ENCODE assay signal across 1 cellular context in the genomic region with DNA sequence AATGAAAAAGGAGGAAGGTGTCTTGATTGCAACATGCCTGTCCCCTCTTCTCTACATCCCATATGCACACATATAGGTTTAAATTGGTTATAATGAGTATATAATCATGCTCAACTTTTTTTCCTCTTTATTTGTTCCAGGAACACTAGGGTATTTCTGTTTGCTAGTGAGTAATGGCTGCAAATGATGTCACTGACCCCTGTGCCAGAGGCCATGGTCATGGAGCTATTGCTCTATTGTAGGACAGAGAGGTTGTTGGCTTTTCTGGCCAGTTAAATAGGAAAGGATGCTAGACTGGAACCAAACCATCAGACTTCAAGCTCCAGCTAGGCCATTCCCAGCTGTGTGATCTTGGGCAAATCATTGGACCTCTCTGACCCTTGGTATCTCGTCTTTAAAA.
TF ChIP-seq lines count a peak whose summit lies in the region.

No MANE protein-coding gene starts in this region.

TF ChIP-seq in HepG2, 621 proteins besides CTCF, POLR2A, EP300 and RAD21 (continued from another document):
- TF ChIP-seq SAP130 (CRISPR knock-in tag; IDR thresholded peaks at IDR 0.05; ENCODE audit: low read depth) (peak; percentile 59), GABPA (IDR thresholded peaks at IDR 0.05; ENCODE audit: low read depth, low read length) (no peak), GABPA (CRISPR knock-in tag; IDR thresholded peaks at IDR 0.05; ENCODE audit: low read depth) (0 out of 2 replicates have a peak, but pooled peaks have one; percentile 14), ZNF274 (CRISPR knock-in tag; IDR thresholded peaks at IDR 0.05) (no peak), RARA (CRISPR knock-in tag; IDR thresholded peaks at IDR 0.05) (peak; percentile 84), ZBTB7A (CRISPR knock-in tag; IDR thresholded peaks at IDR 0.05) (no peak), ATF7 (IDR thresholded peaks at IDR 0.05) (peak; percentile 32), ATF7 (CRISPR knock-in tag; IDR thresholded peaks at IDR 0.05) (no peak), ZFP62 (CRISPR knock-in tag; IDR thresholded peaks at IDR 0.05) (no peak), ZNF431 (CRISPR knock-in tag; IDR thresholded peaks at IDR 0.05; ENCODE audit: borderline replicate concordance, low read depth) (no peak), SOX6 (IDR thresholded peaks at IDR 0.05) (no peak), SOX6 (CRISPR knock-in tag; IDR thresholded peaks at IDR 0.05) (peak; percentile 72), ZNF724P (CRISPR knock-in tag; IDR thresholded peaks at IDR 0.05; ENCODE audit: borderline replicate concordance) (no peak), NCOA2 (CRISPR knock-in tag; IDR thresholded peaks at IDR 0.05) (peak; percentile 19; the same call in 1 of the 2 replicates), MIER2 (CRISPR knock-in tag; IDR thresholded peaks at IDR 0.05) (no peak), KAT8 (CRISPR knock-in tag; IDR thresholded peaks at IDR 0.05) (peak; percentile 53; the same call in 1 of the 2 replicates), BCL6 (CRISPR knock-in tag; IDR thresholded peaks at IDR 0.05) (peak; percentile 76), RCOR2 (CRISPR knock-in tag; IDR thresholded peaks at IDR 0.05) (0 out of 2 replicates have a peak, but pooled peaks have one; percentile 59), TBP (CRISPR knock-in tag; IDR thresholded peaks at IDR 0.05) (no peak), CHCHD3 (CRISPR knock-in tag; IDR thresholded peaks at IDR 0.05) (no peak), CREB1 (IDR thresholded peaks at IDR 0.05) (no peak), CREB1 (CRISPR knock-in tag; IDR thresholded peaks at IDR 0.05) (peak; percentile 41; the same call in 1 of the 2 replicates), ZNF546 (CRISPR knock-in tag; conservative IDR thresholded peaks at IDR 0.05) (no peak), SOX5 (CRISPR knock-in tag; IDR thresholded peaks at IDR 0.05; ENCODE audit: borderline replicate concordance) (peak; percentile 60; the same call in 1 of the 2 replicates), NR2F2 (IDR thresholded peaks at IDR 0.05; ENCODE audit: borderline replicate concordance, low read depth) (peak; percentile 84), RXRB (CRISPR knock-in tag; IDR thresholded peaks at IDR 0.05; ENCODE audit: borderline replicate concordance) (peak; percentile 66), HOXA3 (CRISPR knock-in tag; IDR thresholded peaks at IDR 0.05) (peak; percentile 52; the same call in 1 of the 2 replicates), ZNF615 (CRISPR knock-in tag; IDR thresholded peaks at IDR 0.05; ENCODE audit: borderline replicate concordance) (no peak), FOXP1 (IDR thresholded peaks at IDR 0.05) (no peak), FOXP1 (CRISPR knock-in tag; IDR thresholded peaks at IDR 0.05) (peak; percentile 51; the same call in 1 of the 2 replicates), ZNF670 (CRISPR knock-in tag; IDR thresholded peaks at IDR 0.05; ENCODE audit: borderline replicate concordance) (no peak), FOXA3 (CRISPR knock-in tag; IDR thresholded peaks at IDR 0.05) (peak; percentile 46)
- TF ChIP-seq, protein P1, sequence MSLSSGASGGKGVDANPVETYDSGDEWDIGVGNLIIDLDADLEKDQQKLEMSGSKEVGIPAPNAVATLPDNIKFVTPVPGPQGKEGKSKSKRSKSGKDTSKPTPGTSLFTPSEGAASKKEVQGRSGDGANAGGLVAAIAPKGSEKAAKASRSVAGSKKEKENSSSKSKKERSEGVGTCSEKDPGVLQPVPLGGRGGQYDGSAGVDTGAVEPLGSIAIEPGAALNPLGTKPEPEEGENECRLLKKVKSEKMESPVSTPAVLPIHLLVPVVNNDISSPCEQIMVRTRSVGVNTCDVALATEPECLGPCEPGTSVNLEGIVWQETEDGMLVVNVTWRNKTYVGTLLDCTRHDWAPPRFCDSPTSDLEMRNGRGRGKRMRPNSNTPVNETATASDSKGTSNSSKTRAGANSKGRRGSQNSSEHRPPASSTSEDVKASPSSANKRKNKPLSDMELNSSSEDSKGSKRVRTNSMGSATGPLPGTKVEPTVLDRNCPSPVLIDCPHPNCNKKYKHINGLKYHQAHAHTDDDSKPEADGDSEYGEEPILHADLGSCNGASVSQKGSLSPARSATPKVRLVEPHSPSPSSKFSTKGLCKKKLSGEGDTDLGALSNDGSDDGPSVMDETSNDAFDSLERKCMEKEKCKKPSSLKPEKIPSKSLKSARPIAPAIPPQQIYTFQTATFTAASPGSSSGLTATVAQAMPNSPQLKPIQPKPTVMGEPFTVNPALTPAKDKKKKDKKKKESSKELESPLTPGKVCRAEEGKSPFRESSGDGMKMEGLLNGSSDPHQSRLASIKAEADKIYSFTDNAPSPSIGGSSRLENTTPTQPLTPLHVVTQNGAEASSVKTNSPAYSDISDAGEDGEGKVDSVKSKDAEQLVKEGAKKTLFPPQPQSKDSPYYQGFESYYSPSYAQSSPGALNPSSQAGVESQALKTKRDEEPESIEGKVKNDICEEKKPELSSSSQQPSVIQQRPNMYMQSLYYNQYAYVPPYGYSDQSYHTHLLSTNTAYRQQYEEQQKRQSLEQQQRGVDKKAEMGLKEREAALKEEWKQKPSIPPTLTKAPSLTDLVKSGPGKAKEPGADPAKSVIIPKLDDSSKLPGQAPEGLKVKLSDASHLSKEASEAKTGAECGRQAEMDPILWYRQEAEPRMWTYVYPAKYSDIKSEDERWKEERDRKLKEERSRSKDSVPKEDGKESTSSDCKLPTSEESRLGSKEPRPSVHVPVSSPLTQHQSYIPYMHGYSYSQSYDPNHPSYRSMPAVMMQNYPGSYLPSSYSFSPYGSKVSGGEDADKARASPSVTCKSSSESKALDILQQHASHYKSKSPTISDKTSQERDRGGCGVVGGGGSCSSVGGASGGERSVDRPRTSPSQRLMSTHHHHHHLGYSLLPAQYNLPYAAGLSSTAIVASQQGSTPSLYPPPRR (CRISPR knock-in tag; IDR thresholded peaks at IDR 0.05; ENCODE audit: borderline replicate concordance), result peak; percentile 40; the same call in 1 of the 2 replicates
- TF ChIP-seq, protein P2, sequence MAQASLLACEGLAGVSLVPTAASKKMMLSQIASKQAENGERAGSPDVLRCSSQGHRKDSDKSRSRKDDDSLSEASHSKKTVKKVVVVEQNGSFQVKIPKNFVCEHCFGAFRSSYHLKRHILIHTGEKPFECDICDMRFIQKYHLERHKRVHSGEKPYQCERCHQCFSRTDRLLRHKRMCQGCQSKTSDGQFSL (CRISPR knock-in tag; IDR thresholded peaks at IDR 0.05), result no peak
- TF ChIP-seq, protein P3, sequence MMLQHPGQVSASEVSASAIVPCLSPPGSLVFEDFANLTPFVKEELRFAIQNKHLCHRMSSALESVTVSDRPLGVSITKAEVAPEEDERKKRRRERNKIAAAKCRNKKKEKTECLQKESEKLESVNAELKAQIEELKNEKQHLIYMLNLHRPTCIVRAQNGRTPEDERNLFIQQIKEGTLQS (CRISPR knock-in tag; IDR thresholded peaks at IDR 0.05), result peak; percentile 40; the same call in 1 of the 2 replicates
- TF ChIP-seq, protein P4, sequence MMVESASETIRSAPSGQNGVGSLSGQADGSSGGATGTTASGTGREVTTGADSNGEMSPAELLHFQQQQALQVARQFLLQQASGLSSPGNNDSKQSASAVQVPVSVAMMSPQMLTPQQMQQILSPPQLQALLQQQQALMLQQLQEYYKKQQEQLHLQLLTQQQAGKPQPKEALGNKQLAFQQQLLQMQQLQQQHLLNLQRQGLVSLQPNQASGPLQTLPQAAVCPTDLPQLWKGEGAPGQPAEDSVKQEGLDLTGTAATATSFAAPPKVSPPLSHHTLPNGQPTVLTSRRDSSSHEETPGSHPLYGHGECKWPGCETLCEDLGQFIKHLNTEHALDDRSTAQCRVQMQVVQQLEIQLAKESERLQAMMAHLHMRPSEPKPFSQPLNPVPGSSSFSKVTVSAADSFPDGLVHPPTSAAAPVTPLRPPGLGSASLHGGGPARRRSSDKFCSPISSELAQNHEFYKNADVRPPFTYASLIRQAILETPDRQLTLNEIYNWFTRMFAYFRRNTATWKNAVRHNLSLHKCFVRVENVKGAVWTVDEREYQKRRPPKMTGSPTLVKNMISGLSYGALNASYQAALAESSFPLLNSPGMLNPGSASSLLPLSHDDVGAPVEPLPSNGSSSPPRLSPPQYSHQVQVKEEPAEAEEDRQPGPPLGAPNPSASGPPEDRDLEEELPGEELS (CRISPR knock-in tag; IDR thresholded peaks at IDR 0.05), result 0 out of 2 replicates have a peak, but pooled peaks have one; percentile 11
- TF ChIP-seq, protein P5, sequence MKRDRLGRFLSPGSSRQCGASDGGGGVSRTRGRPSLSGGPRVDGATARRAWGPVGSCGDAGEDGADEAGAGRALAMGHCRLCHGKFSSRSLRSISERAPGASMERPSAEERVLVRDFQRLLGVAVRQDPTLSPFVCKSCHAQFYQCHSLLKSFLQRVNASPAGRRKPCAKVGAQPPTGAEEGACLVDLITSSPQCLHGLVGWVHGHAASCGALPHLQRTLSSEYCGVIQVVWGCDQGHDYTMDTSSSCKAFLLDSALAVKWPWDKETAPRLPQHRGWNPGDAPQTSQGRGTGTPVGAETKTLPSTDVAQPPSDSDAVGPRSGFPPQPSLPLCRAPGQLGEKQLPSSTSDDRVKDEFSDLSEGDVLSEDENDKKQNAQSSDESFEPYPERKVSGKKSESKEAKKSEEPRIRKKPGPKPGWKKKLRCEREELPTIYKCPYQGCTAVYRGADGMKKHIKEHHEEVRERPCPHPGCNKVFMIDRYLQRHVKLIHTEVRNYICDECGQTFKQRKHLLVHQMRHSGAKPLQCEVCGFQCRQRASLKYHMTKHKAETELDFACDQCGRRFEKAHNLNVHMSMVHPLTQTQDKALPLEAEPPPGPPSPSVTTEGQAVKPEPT (CRISPR knock-in tag; IDR thresholded peaks at IDR 0.05; ENCODE audit: low read depth), result no peak
- TF ChIP-seq, protein P6, sequence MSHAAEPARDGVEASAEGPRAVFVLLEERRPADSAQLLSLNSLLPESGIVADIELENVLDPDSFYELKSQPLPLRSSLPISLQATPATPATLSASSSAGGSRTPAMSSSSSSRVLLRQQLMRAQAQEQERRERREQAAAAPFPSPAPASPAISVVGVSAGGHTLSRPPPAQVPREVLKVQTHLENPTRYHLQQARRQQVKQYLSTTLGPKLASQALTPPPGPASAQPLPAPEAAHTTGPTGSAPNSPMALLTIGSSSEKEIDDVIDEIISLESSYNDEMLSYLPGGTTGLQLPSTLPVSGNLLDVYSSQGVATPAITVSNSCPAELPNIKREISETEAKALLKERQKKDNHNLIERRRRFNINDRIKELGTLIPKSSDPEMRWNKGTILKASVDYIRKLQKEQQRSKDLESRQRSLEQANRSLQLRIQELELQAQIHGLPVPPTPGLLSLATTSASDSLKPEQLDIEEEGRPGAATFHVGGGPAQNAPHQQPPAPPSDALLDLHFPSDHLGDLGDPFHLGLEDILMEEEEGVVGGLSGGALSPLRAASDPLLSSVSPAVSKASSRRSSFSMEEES (CRISPR knock-in tag; IDR thresholded peaks at IDR 0.05), result no peak
- TF ChIP-seq, protein P7, sequence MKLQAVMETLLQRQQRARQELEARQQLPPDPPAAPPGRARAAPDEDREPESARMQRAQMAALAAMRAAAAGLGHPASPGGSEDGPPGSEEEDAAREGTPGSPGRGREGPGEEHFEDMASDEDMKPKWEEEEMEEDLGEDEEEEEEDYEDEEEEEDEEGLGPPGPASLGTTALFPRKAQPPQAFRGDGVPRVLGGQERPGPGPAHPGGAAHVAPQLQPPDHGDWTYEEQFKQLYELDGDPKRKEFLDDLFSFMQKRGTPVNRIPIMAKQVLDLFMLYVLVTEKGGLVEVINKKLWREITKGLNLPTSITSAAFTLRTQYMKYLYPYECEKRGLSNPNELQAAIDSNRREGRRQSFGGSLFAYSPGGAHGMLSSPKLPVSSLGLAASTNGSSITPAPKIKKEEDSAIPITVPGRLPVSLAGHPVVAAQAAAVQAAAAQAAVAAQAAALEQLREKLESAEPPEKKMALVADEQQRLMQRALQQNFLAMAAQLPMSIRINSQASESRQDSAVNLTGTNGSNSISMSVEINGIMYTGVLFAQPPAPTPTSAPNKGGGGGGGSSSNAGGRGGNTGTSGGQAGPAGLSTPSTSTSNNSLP (IDR thresholded peaks at IDR 0.05; ENCODE audit: low read depth, low read length), result peak; percentile 46; the same call in 1 of the 2 replicates
